Comparison of ENCODE assay signal across 1 cellular context in genomic region chr7:112450807-112451661, GRCh38.
TF ChIP-seq lines count a peak whose summit lies in the region.

No MANE protein-coding gene starts in this region.

TF ChIP-seq in K562, 482 proteins besides CTCF, POLR2A, EP300 and RAD21 (continued from another document and continues in another):
- TF ChIP-seq MGA (IDR thresholded peaks at IDR 0.05) (peak; percentile 63; the same call in 1 of the 2 replicates), ZNF75A (CRISPR knock-in tag; IDR thresholded peaks at IDR 0.05) (no peak), ETS2 (tag; IDR thresholded peaks at IDR 0.05; ENCODE audit: borderline replicate concordance, poor library complexity, severe bottlenecking) (no peak), KDM2B (CRISPR knock-in tag; IDR thresholded peaks at IDR 0.05) (no peak), ZNF239 (CRISPR knock-in tag; IDR thresholded peaks at IDR 0.05) (no peak), FOXJ2 (tag; IDR thresholded peaks at IDR 0.05) (no peak; the same call in 1 of the 2 replicates), SMARCB1 (IDR thresholded peaks at IDR 0.05; ENCODE audit: insufficient read length, low read depth) (no peak), ZFPM2 (CRISPR knock-in tag; IDR thresholded peaks at IDR 0.05) (no peak), ZMIZ1 (IDR thresholded peaks at IDR 0.05; ENCODE audit: low read depth in 2 of 2, low read length in 2 of 2) (peak; percentile 7 to 46; a peak in 1 of 4 replicates), HMBOX1 (IDR thresholded peaks at IDR 0.05) (no peak), KLF10 (CRISPR knock-in tag; IDR thresholded peaks at IDR 0.05) (no peak), MYC (IDR thresholded peaks at IDR 0.05; ENCODE audit: low read depth, low read length) (peak; percentile 89), MYC (CRISPR knock-in tag; IDR thresholded peaks at IDR 0.05; ENCODE audit: borderline replicate concordance, low read depth) (no peak; the same call in 1 of the 2 replicates), SLC30A9 (CRISPR knock-in tag; IDR thresholded peaks at IDR 0.05) (no peak), MIER1 (IDR thresholded peaks at IDR 0.05; ENCODE audit: low read depth) (no peak), HNRNPLL (IDR thresholded peaks at IDR 0.05; ENCODE audit: low read depth, low read length, poor library complexity, severe bottlenecking) (peak; percentile 22), JUNB (CRISPR knock-in tag; conservative IDR thresholded peaks at IDR 0.05) (no peak; the same call in 1 of the 2 replicates), ZNF324 (CRISPR knock-in tag; IDR thresholded peaks at IDR 0.05) (peak; percentile 51; the same call in 1 of the 2 replicates), HBP1 (CRISPR knock-in tag; IDR thresholded peaks at IDR 0.05) (0 out of 2 replicates have a peak, but pooled peaks have one; percentile 26), ADNP (tag; IDR thresholded peaks at IDR 0.05) (no peak), CHCHD3 (CRISPR knock-in tag; IDR thresholded peaks at IDR 0.05) (no peak), ZNF518B (CRISPR knock-in tag; IDR thresholded peaks at IDR 0.05) (no peak), NUFIP1 (IDR thresholded peaks at IDR 0.05; ENCODE audit: partially characterized antibody) (no peak), MEF2D (tag; conservative IDR thresholded peaks at IDR 0.05; ENCODE audit: low read depth) (no peak), ZNF655 (CRISPR knock-in tag; IDR thresholded peaks at IDR 0.05) (no peak), ARID2 (IDR thresholded peaks at IDR 0.05) (no peak), ZNF592 (IDR thresholded peaks at IDR 0.05) (peak; percentile 81)
